In genomic region chr3:192001217-192001616, GRCh38 we compare ENCODE assay signal across 33 cellular contexts.
"Had no signal": no experiment of that assay in that cellular context is flagged by ENCODE, and none has a peak within 500 bp of the region (broad histone marks: within the 10 kb centered on the region; RNA-seq: fewer than 3 reads in every experiment).

No MANE protein-coding gene starts in this region.

- DNase-seq: activated effector memory CD4-positive, alpha-beta T cell treated with anti-CD3 and anti-CD28 coated beads, Interleukin-2, amount 50 U/mL, for 16 hours; activated effector memory CD4-positive, alpha-beta T cell treated with Interleukin-2 at 50 U/mL for 16 hours; activated gamma-delta T cell; activated gamma-delta T cell treated with Interleukin-2 at 50 U/mL for 16 hours; activated naive CD4-positive, alpha-beta T cell; activated naive CD4-positive, alpha-beta T cell treated with anti-CD3 and anti-CD28 coated beads for 36 hours; activated naive CD4-positive, alpha-beta T cell treated with anti-CD3 and anti-CD28 coated beads, Interleukin-2, amount 10 ng/mL, durations not matched to agents 7 days and 5 days; activated naive CD4-positive, alpha-beta T cell treated with anti-CD3 and anti-CD28 coated beads, Interleukin-2, amount 50 U/mL, for 16 hours; activated naive CD4-positive, alpha-beta T cell treated with Interleukin-2 at 50 U/mL for 16 hours; activated naive CD8-positive, alpha-beta T cell treated with anti-CD3 and anti-CD28 coated beads for 36 hours; activated naive CD8-positive, alpha-beta T cell treated with anti-CD3 and anti-CD28 coated beads, Interleukin-2, amount 10 ng/mL, durations not matched to agents 7 days and 5 days; activated naive CD8-positive, alpha-beta T cell treated with anti-CD3 and anti-CD28 coated beads, Interleukin-2, amount 50 U/mL, for 24 hours; activated T-cell treated with anti-CD3 and anti-CD28 coated beads, Interleukin-2, amount 50 U/mL, for 4 hours; activated T-cell treated with anti-CD3 and anti-CD28 coated beads, Interleukin-2, amount 50 U/mL, for 48 hours; activated T-cell treated with anti-CD3 and anti-CD28 coated beads, Interleukin-2, amount 50 U/mL, for 72 hours; adrenal gland; amniotic stem cell; amygdala; anterior cingulate cortex; aorta; body of pancreas; brain microvascular endothelial cell; caudate nucleus; central memory CD4-positive, alpha-beta T cell; cerebellar nuclear complex had no signal

- H3K4me1 ChIP-seq: adrenal gland, ascending aorta, body of pancreas, breast epithelium had no signal

- ATAC-seq: activated naive CD4-positive, alpha-beta T cell treated with anti-CD3 and anti-CD28 coated beads, Interleukin-2, amount 50 U/mL, for 72 hours; activated naive CD8-positive, alpha-beta T cell treated with anti-CD3 and anti-CD28 coated beads, Interleukin-2, amount 50 U/mL, for 24 hours; activated T-cell treated with anti-CD3 and anti-CD28 coated beads, Interleukin-2, amount 50 U/mL, for 4 hours; activated T-cell treated with anti-CD3 and anti-CD28 coated beads, Interleukin-2, amount 50 U/mL, for 72 hours; activated T-helper 17 cell treated with anti-CD3 and anti-CD28 coated beads, Interleukin-2, amount 50 U/mL, for 72 hours; body of pancreas had no signal

- H3K4me3 ChIP-seq: adrenal gland, ascending aorta, body of pancreas, breast epithelium, cardiac muscle cell had no signal

- H3K36me3 ChIP-seq: adrenal gland, ascending aorta, brain microvascular endothelial cell, breast epithelium, cardiac muscle cell had no signal

- H3K27ac ChIP-seq: adrenal gland, ascending aorta, body of pancreas, brain microvascular endothelial cell, breast epithelium, cardiac muscle cell had no signal

- FAIRE-seq: astrocyte, bronchial epithelial cell, colon had no signal

- H3K9me3 ChIP-seq: adrenal gland, ascending aorta, body of pancreas, breast epithelium had no signal

- H3K27me3 ChIP-seq: adrenal gland, ascending aorta, body of pancreas, brain microvascular endothelial cell, breast epithelium, cardiac muscle cell had no signal
